9 cellular contexts compared by ENCODE assay signal in the genomic region with DNA sequence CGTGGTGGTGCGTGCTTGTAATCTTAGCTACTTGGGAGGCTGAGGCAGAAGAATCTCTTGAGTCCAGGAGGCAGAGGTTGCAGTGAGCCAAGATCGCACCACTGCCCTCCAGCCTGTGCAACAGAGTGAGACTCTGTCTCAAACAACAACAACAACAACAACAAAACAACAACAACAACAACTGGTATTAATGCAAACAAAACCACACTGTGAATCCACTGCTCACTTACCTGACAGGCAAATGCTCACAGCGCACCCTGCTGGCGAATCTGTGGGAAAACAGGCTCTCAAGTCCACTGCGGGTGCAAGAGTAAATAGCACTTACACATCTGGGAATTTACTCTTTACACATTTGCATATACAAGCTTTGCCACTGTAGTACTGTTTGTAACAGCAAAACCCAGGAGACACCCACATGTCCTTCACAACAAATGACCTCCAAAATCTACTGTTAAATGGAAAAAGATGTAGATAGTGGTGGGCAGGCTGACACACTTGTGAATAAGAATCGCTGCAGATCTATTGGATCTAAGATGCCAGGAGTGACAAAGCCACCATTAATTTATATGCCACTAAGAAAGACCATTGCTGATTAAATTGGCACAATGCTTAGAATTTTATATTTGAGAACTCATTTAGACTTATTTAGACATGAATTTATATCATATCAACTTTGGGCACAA. TPM values are rescaled to one million over a fixed set of nuclear protein-coding genes. Genes with fewer than 3 reads are reported as not detected.
DNase-seq lines count a peak whose midpoint lies in the region; ATAC-seq lines count a peak whose summit lies in the region.
"Had no signal": no experiment of that assay in that cellular context is flagged by ENCODE, and none has a peak within 500 bp of the region (broad histone marks: within the 10 kb centered on the region; RNA-seq: fewer than 3 reads in every experiment).

No MANE protein-coding gene starts in this region.

- H3K9me3 Mint-ChIP-seq in effector memory CD8-positive, alpha-beta T cell: no peaks in the 10 kb centered on the region

- H3K9ac ChIP-seq in mesenchymal stem cell (ENCODE audit: low read length): no peak overlapping the region

- no peak overlapping the region for H4K91ac ChIP-seq in mesenchymal stem cell (ENCODE audit: low read length)

- H3K4me2 ChIP-seq in mesenchymal stem cell (ENCODE audit: low read length, poor library complexity, severe bottlenecking): no peak overlapping the region

- H2AFZ ChIP-seq in mesenchymal stem cell (ENCODE audit: low read depth, low read length): no peak overlapping the region

- no peaks in the 10 kb centered on the region for H3K27me3 ChIP-seq in mesenchymal stem cell (ENCODE audit: control insufficient read depth in 1 of 2, insufficient read depth in 1 of 2, low read length in 2 of 2)

- DNase-seq in Caki2 (ENCODE audit: low read depth) (peak; percentile 40), NOMO-1 (lab: John Stamatoyannopoulos, UW; ENCODE audit: unreplicated experiment in 2 of 2) (peak; percentile 34 to 62), mesenchymal stem cell (peak; percentile 85)
- DNase-seq in activated CD8-positive, alpha-beta memory T cell treated with anti-CD3 and anti-CD28 coated beads for 1 hour (ENCODE audit: extremely low read depth in 1 of 2, low read depth in 1 of 2): peak; percentile 51 to 67
- peak; percentile 66 to 68 (median 68) for DNase-seq in effector memory CD8-positive, alpha-beta T cell
- peak; percentile 47 to 53 for DNase-seq in stimulated activated CD8-positive, alpha-beta memory T cell treated with anti-CD3 and anti-CD28 coated beads, Interleukin-15, amount 100 ng/mL, for 48 hours (ENCODE audit: low read depth in 2 of 2)

- H3K4me3 Mint-ChIP-seq in effector memory CD8-positive, alpha-beta T cell: no peak overlapping the region

- peaks cover 21 to 26% of the 10 kb centered on the region in 2 experiments for H3K36me3 ChIP-seq in mesenchymal stem cell (ENCODE audit: control insufficient read depth in 1 of 2, insufficient read depth in 2 of 2, low read depth in 1 of 2, low read length in 2 of 2)

- H2BK15ac ChIP-seq in mesenchymal stem cell (ENCODE audit: low read depth, poor library complexity, severe bottlenecking): no peak overlapping the region

- no peak overlapping the region for H2BK12ac ChIP-seq in mesenchymal stem cell (ENCODE audit: low read length in 2 of 2)

- no peaks in the 10 kb centered on the region for H3K9me3 ChIP-seq in mesenchymal stem cell (ENCODE audit: control insufficient read depth, low read length)

- H3K14ac ChIP-seq in mesenchymal stem cell (ENCODE audit: low read length in 2 of 2): no peak overlapping the region

- WGBS in mesenchymal stem cell: 42% methylated on average over 6 of the region's 7 CpGs

- H2BK5ac ChIP-seq in mesenchymal stem cell (ENCODE audit: low read depth, low read length, poor library complexity, severe bottlenecking): no peak overlapping the region

- in situ Hi-C loops in Caki2 (cut with HindIII; ENCODE audit: low pct_unique_long_range_greater_than_20kb, low sequenced_read_pairs): no loop called here

- H3K18ac ChIP-seq in mesenchymal stem cell (ENCODE audit: low read depth in 1 of 2, low read length in 2 of 2): no peak overlapping the region

- H3K27ac Mint-ChIP-seq in effector memory CD8-positive, alpha-beta T cell: no peak overlapping the region

- no peak overlapping the region for H3K4ac ChIP-seq in mesenchymal stem cell (ENCODE audit: low read depth in 1 of 2, low read length in 2 of 2)

- ATAC-seq in HG03432 (IDR thresholded peaks at IDR 0.05; ENCODE audit: unreplicated experiment): peak; percentile 48
- peak; percentile 50 for ATAC-seq in effector memory CD8-positive, alpha-beta T cell (replicated peaks)
- ATAC-seq in HG03159 (IDR thresholded peaks at IDR 0.05; ENCODE audit: unreplicated experiment): no peak

- no peak overlapping the region for H3K27ac ChIP-seq in mesenchymal stem cell (ENCODE audit: low read length, poor library complexity, severe bottlenecking)

- peaks cover 6 to 8% of the 10 kb centered on the region in 2 donors for H3K27me3 Mint-ChIP-seq in effector memory CD8-positive, alpha-beta T cell

- H4K8ac ChIP-seq in mesenchymal stem cell (ENCODE audit: low read length): no peak overlapping the region

- peaks cover 20% of the 10 kb centered on the region for H3K36me3 Mint-ChIP-seq in effector memory CD8-positive, alpha-beta T cell (ENCODE audit: insufficient read depth)

- H2BK120ac ChIP-seq in mesenchymal stem cell (ENCODE audit: low read depth, low read length): no peak overlapping the region

- no peak overlapping the region for H3K23ac ChIP-seq in mesenchymal stem cell (ENCODE audit: low read length in 2 of 2)

- no peak overlapping the region for H2AK5ac ChIP-seq in mesenchymal stem cell (ENCODE audit: low read length, severe bottlenecking)

- no peaks in the 10 kb centered on the region for H3K4me1 ChIP-seq in mesenchymal stem cell (ENCODE audit: control insufficient read depth, insufficient read depth, low read depth, low read length)

- H3K4me1 Mint-ChIP-seq in effector memory CD8-positive, alpha-beta T cell (ENCODE audit: low read depth in 2 of 2): peaks cover 13 to 21% of the 10 kb centered on the region in 2 donors

- no peak overlapping the region for H3K4me3 ChIP-seq in mesenchymal stem cell (ENCODE audit: insufficient read depth in 1 of 2, low read depth in 1 of 2, low read length in 2 of 2)

- H3K79me1 ChIP-seq in mesenchymal stem cell (replicated peaks; ENCODE audit: low read length, poor library complexity, severe bottlenecking): peaks cover 1% of the 10 kb centered on the region

RNA-seq across cellular contexts. Expression of a gene that starts 29.3 kb away (rescaled TPM):
- 118 and 119 TPM in 2 replicates for total RNA-seq in Caki2 (2014; rRNA removed; shearing (Covaris generic); ENCODE audit: low replicate concordance)
- 50.4 TPM for polyA plus RNA-seq in mesenchymal stem cell (2013, experiment 1 of 2)
- polyA plus RNA-seq in mesenchymal stem cell (2013, experiment 2 of 2): 52.6 TPM

RNA-seq across cellular contexts. Expression of a gene that starts 44.5 kb away (rescaled TPM):
- 173 and 219 TPM in 2 replicates for total RNA-seq in Caki2 (2014; rRNA removed; shearing (Covaris generic); ENCODE audit: low replicate concordance)
- polyA plus RNA-seq in mesenchymal stem cell (2013, experiment 1 of 2): 511 TPM
- polyA plus RNA-seq in mesenchymal stem cell (2013, experiment 2 of 2): 515 TPM

RNA-seq across cellular contexts. Expression of a gene that starts 53.9 kb away (rescaled TPM):
- total RNA-seq in Caki2 (2014; rRNA removed; shearing (Covaris generic); ENCODE audit: low replicate concordance): not detected in 2 replicates
- polyA plus RNA-seq in mesenchymal stem cell (2013, experiment 1 of 2): not detected
- polyA plus RNA-seq in mesenchymal stem cell (2013, experiment 2 of 2): not detected
- total RNA-seq: activated CD8-positive, alpha-beta memory T cell treated with anti-CD3 and anti-CD28 coated beads for 36 hours had no signal
